10 cellular contexts compared by ENCODE assay signal in genomic region chr1:12556368-12556930, GRCh38.
DNase-seq lines count a peak whose midpoint lies in the region; ATAC-seq and TF ChIP-seq lines count a peak whose summit lies in the region.
"Had no signal": no experiment of that assay in that cellular context is flagged by ENCODE, and none has a peak within 500 bp of the region (broad histone marks: within the 10 kb centered on the region; RNA-seq: fewer than 3 reads in every experiment).

No MANE protein-coding gene starts in this region.

- TF ChIP-seq CTCF in cardiac fibroblast (IDR thresholded peaks at IDR 0.05; ENCODE audit: low read depth, low read length) (no peak), liver (IDR thresholded peaks at IDR 0.05; ENCODE audit: low read depth, low read length, missing input control) (no peak), Calu3 (IDR thresholded peaks at IDR 0.05; ENCODE audit: unreplicated experiment) (no peak)

- DNase-seq in HT1080 (ENCODE audit: low read depth) (peak; percentile 28), cardiac fibroblast (ENCODE audit: low read depth in 2 of 2) (peak; percentile 38 to 95), NCI-H2029 (lab: John Stamatoyannopoulos, UW) (no peak), occipital lobe (lab: John Stamatoyannopoulos, UW) (no peak), Calu3 (no peak)
- DNase-seq: activated naive CD4-positive, alpha-beta T cell treated with anti-CD3 and anti-CD28 coated beads for 36 hours; small intestine had no signal

- peaks cover 10% of the 10 kb centered on the region for H3K4me1 Mint-ChIP-seq in Calu3 (ENCODE audit: low read depth, unreplicated experiment)

- H3K27ac ChIP-seq in liver (ENCODE audit: low read depth in 1 of 2, low read length in 2 of 2) (no peak overlapping the region), temporal lobe (ENCODE audit: low read depth, low read length) (peak overlapping the region; percentile 40)

- H3K9me3 ChIP-seq in liver (ENCODE audit: control insufficient read depth in 4 of 4, low read length in 3 of 4): no peaks in the 10 kb centered on the region

- intact Hi-C loops in Calu3 (cut with micrococcal nuclease; ENCODE audit: unreplicated experiment): no loop called here

- H3K4me3 ChIP-seq in cardiac fibroblast (replicated peaks in 1 of 2; ENCODE audit: low read depth in 2 of 2, low read length in 2 of 2): no peak overlapping the region
- H3K4me3 ChIP-seq in liver (ENCODE audit: low read depth in 1 of 3, low read length in 3 of 3): no peak overlapping the region

- ATAC-seq in HG03159 (IDR thresholded peaks at IDR 0.05; ENCODE audit: unreplicated experiment): no peak

- H3K36me3 ChIP-seq in liver (ENCODE audit: control insufficient read depth in 4 of 4, insufficient read depth in 3 of 4, low read depth in 1 of 4, low read length in 3 of 4): no peaks in the 10 kb centered on the region

- no peaks in the 10 kb centered on the region for H3K9me3 Mint-ChIP-seq in Calu3 (ENCODE audit: low read depth, unreplicated experiment)
- H3K9me3 Mint-ChIP-seq: activated naive CD4-positive, alpha-beta T cell treated with anti-CD3 and anti-CD28 coated beads for 36 hours had no signal

- no peaks in the 10 kb centered on the region for H3K27me3 Mint-ChIP-seq in Calu3 (ENCODE audit: unreplicated experiment)

- peak; percentile 11 to 28 for TF ChIP-seq RAD21 in liver (IDR thresholded peaks at IDR 0.05)

- CTCF ChIA-PET in Calu3 (lab: Charles Lee): no interaction called here

- H3K27me3 ChIP-seq in liver (ENCODE audit: control insufficient read depth in 4 of 4, insufficient read depth in 4 of 4, low read length in 3 of 4): no peaks in the 10 kb centered on the region

- H3K9ac ChIP-seq in liver (ENCODE audit: low read depth in 1 of 2, low read length in 2 of 2): no peak overlapping the region

- BruUV-seq in Calu3 (replicated peaks; lab: Mats Ljungman, UMichigan): no TSS peak

- WGBS in liver: 66% methylated on average over 9 of the region's 9 CpGs

- no peak overlapping the region for H3K27ac Mint-ChIP-seq in Calu3 (ENCODE audit: unreplicated experiment)
- H3K27ac Mint-ChIP-seq: activated naive CD4-positive, alpha-beta T cell treated with anti-CD3 and anti-CD28 coated beads for 36 hours had no signal

- H3K4me3 Mint-ChIP-seq in Calu3 (ENCODE audit: low read depth, unreplicated experiment): no peak overlapping the region
- H3K4me3 Mint-ChIP-seq: activated naive CD4-positive, alpha-beta T cell treated with anti-CD3 and anti-CD28 coated beads for 36 hours had no signal

- peaks cover 0 to 3% (median 0%) of the 10 kb centered on the region in 4 donors for H3K4me1 ChIP-seq in liver (ENCODE audit: control insufficient read depth in 4 of 4, insufficient read depth in 4 of 4, low read length in 3 of 4)

- H3K36me3 Mint-ChIP-seq in Calu3 (ENCODE audit: insufficient read depth, unreplicated experiment): peaks cover 11% of the 10 kb centered on the region

TF ChIP-seq in liver, 16 proteins besides CTCF, POLR2A, EP300 and RAD21:
- TF ChIP-seq SP1 (IDR thresholded peaks at IDR 0.05) (peak; percentile 22), JUND (IDR thresholded peaks at IDR 0.05) (no peak), RXRA (IDR thresholded peaks at IDR 0.05) (peak; percentile 14 to 43), NR2F2 (IDR thresholded peaks at IDR 0.05) (peak; percentile 78)
TF ChIP-seq in liver: peak in this region for 3.

Comparison
In these comparisons a context has a peak if more than half of its experiments do, and no peak if none do; other contexts are left out.
1. DNase-seq: peak in HT1080 (single experiment) and cardiac fibroblast (2 of 2); none in NCI-H2029 (single experiment), occipital lobe (single experiment) and Calu3 (single experiment).